ENCODE assay signal across 22 cellular contexts in genomic region chr9:3628239-3628638, GRCh38.
"Had no signal": no experiment of that assay in that cellular context is flagged by ENCODE, and none has a peak within 500 bp of the region (broad histone marks: within the 10 kb centered on the region; RNA-seq: fewer than 3 reads in every experiment).

No MANE protein-coding gene starts in this region.

- H3K36me3 ChIP-seq: sigmoid colon, upper lobe of left lung, vagina had no signal

- ATAC-seq: activated naive CD8-positive, alpha-beta T cell treated with anti-CD3 and anti-CD28 coated beads, Interleukin-2, amount 50 U/mL, for 24 hours; body of pancreas; stimulated activated naive CD8-positive, alpha-beta T cell treated with anti-CD3 and anti-CD28 coated beads, Interleukin-15, Interleukin-2, amounts not matched to agents 100 U/mL and 50 U/mL, for 24 hours had no signal

- H3K4me3 ChIP-seq: body of pancreas, coronary artery, dorsolateral prefrontal cortex, sigmoid colon, upper lobe of left lung, vagina had no signal

- DNase-seq: activated CD4-positive, alpha-beta memory T cell treated with anti-CD3 and anti-CD28 coated beads for 36 hours; activated CD4-positive, alpha-beta T cell treated with anti-CD3 and anti-CD28 coated beads, Interleukin-2, amount 10 ng/mL, durations not matched to agents 24 days and 14 days; activated CD4-positive, CD25-positive, alpha-beta regulatory T cell treated with anti-CD3 and anti-CD28 coated beads, Interleukin-2, amount 50 U/mL, for 72 hours; activated CD8-positive, alpha-beta memory T cell treated with anti-CD3 and anti-CD28 coated beads, Interleukin-2, amount 50 U/mL, for 48 hours; activated gamma-delta T cell; activated naive CD4-positive, alpha-beta T cell treated with anti-CD3 and anti-CD28 coated beads, Interleukin-2, amount 50 U/mL, for 16 hours; activated naive CD8-positive, alpha-beta T cell treated with anti-CD3 and anti-CD28 coated beads, Interleukin-2, amount 50 U/mL, for 24 hours; activated T-cell treated with anti-CD3 and anti-CD28 coated beads, Interleukin-2, amount 50 U/mL, for 24 hours; body of pancreas; cerebellar nuclear complex; dorsolateral prefrontal cortex; effector memory CD4-positive, alpha-beta T cell; foreskin melanocyte; mammary epithelial cell; sigmoid colon; stimulated activated CD4-positive, alpha-beta T cell treated with anti-CD3 and anti-CD28 coated beads, Interleukin-15, amount 100 ng/mL, for 24 hours; stimulated activated CD4-positive, alpha-beta T cell treated with anti-CD3 and anti-CD28 coated beads, Interleukin-2, amount 100 ng/mL, for 48 hours; stimulated activated naive CD8-positive, alpha-beta T cell treated with anti-CD3 and anti-CD28 coated beads, Interleukin-15, Interleukin-2, amounts not matched to agents 100 U/mL and 50 U/mL, for 24 hours; T-helper 2 cell; upper lobe of left lung had no signal

- H3K27ac ChIP-seq: body of pancreas, dorsolateral prefrontal cortex, sigmoid colon, upper lobe of left lung, vagina had no signal

- H3K27me3 ChIP-seq: body of pancreas, dorsolateral prefrontal cortex, sigmoid colon, upper lobe of left lung, vagina had no signal

- H3K4me1 ChIP-seq: body of pancreas, sigmoid colon, upper lobe of left lung, vagina had no signal

- H3K9me3 ChIP-seq: body of pancreas, upper lobe of left lung, vagina had no signal
